In the genomic region with DNA sequence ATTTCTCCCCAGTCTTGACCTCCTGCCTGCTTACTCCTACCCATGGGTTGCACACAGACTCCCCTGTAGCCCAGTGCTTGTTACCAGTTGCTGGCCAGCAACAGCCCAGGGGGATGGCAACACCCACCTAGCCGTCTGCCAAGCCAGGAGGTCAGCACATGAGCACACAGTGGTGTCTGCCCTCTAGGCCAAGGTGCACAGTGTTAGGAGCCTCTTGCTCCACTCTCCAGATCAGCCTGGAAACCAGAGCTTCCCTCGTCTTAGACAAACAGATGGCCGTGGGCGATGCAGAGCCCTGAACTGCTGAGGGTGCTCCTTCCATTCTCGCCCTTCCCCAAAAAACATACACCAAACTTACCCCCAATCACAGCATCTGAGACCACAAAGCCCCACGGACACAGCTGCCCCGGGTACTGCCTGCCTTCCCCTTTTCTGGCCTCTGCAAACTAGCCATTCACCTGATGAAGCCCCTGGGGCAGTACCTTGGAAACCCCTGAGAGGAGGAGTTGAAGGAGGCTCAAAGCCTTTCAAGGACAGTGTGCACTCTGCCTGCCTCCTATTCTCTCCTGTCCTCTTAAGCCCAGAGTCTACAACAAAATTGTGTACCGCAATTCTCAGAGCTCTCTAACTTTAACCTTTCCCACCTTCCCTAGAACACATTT, we compare ENCODE assay signal across 1 cellular context.
TF ChIP-seq lines count a peak whose summit lies in the region.

No MANE protein-coding gene starts in this region.

TF ChIP-seq in HepG2, 621 proteins besides CTCF, POLR2A, EP300 and RAD21 (continued from another document and continues in another):
- TF ChIP-seq ZNF577 (CRISPR knock-in tag; IDR thresholded peaks at IDR 0.05; ENCODE audit: borderline replicate concordance, low read depth) (no peak), ZFP36 (IDR thresholded peaks at IDR 0.05; ENCODE audit: borderline replicate concordance, low read depth, low read length, partially characterized antibody) (no peak), MYPOP (CRISPR knock-in tag; IDR thresholded peaks at IDR 0.05) (no peak), ZBTB8A (CRISPR knock-in tag; IDR thresholded peaks at IDR 0.05; ENCODE audit: borderline replicate concordance, low read depth) (no peak), PLRG1 (conservative IDR thresholded peaks at IDR 0.05) (no peak), XBP1 (CRISPR knock-in tag; IDR thresholded peaks at IDR 0.05) (no peak), SP1 (IDR thresholded peaks at IDR 0.05) (no peak), SP1 (CRISPR knock-in tag; IDR thresholded peaks at IDR 0.05) (no peak), CEBPZ (IDR thresholded peaks at IDR 0.05; ENCODE audit: low read length) (no peak), ZNF292 (CRISPR knock-in tag; IDR thresholded peaks at IDR 0.05; ENCODE audit: borderline replicate concordance, low read depth) (peak; percentile 50; the same call in 1 of the 2 replicates), NR0B2 (CRISPR knock-in tag; IDR thresholded peaks at IDR 0.05) (no peak), ZBTB21 (CRISPR knock-in tag; IDR thresholded peaks at IDR 0.05) (no peak), KLF6 (CRISPR knock-in tag; IDR thresholded peaks at IDR 0.05) (no peak), RBM39 (IDR thresholded peaks at IDR 0.05; ENCODE audit: low read depth, low read length, poor library complexity, severe bottlenecking) (no peak), ZNF775 (CRISPR knock-in tag; IDR thresholded peaks at IDR 0.05; ENCODE audit: borderline replicate concordance) (no peak), XRCC5 (optimal IDR thresholded peaks at IDR 0.05; ENCODE audit: low read length) (no peak), SKIL (CRISPR knock-in tag; IDR thresholded peaks at IDR 0.05; ENCODE audit: borderline replicate concordance) (peak; percentile 37; the same call in 1 of the 2 replicates), NCOR1 (IDR thresholded peaks at IDR 0.05; ENCODE audit: borderline replicate concordance, low read length) (no peak), ZMAT3 (CRISPR knock-in tag; conservative IDR thresholded peaks at IDR 0.05) (no peak), ZZZ3 (CRISPR knock-in tag; IDR thresholded peaks at IDR 0.05; ENCODE audit: borderline replicate concordance) (no peak), AHDC1 (CRISPR knock-in tag; IDR thresholded peaks at IDR 0.05; ENCODE audit: borderline replicate concordance) (no peak), GTF3A (CRISPR knock-in tag; conservative IDR thresholded peaks at IDR 0.05) (no peak), DR1 (CRISPR knock-in tag; IDR thresholded peaks at IDR 0.05) (no peak), SATB2 (CRISPR knock-in tag; IDR thresholded peaks at IDR 0.05) (no peak), ZNF562 (CRISPR knock-in tag; IDR thresholded peaks at IDR 0.05; ENCODE audit: borderline replicate concordance) (no peak), ELF4 (CRISPR knock-in tag; IDR thresholded peaks at IDR 0.05; ENCODE audit: borderline replicate concordance) (no peak), ZNF563 (CRISPR knock-in tag; IDR thresholded peaks at IDR 0.05) (no peak), ZNF101 (CRISPR knock-in tag; IDR thresholded peaks at IDR 0.05; ENCODE audit: borderline replicate concordance, low read depth) (no peak), PHF5A (CRISPR knock-in tag; IDR thresholded peaks at IDR 0.05; ENCODE audit: low read depth, unreplicated experiment) (no peak), ZNF747 (CRISPR knock-in tag; IDR thresholded peaks at IDR 0.05; ENCODE audit: borderline replicate concordance) (no peak), KDM5B (CRISPR knock-in tag; IDR thresholded peaks at IDR 0.05; ENCODE audit: borderline replicate concordance) (no peak; the same call in 1 of the 2 replicates), HNRNPK (IDR thresholded peaks at IDR 0.05; ENCODE audit: low read depth, low read length, poor library complexity, severe bottlenecking) (no peak), ZNF841 (CRISPR knock-in tag; IDR thresholded peaks at IDR 0.05; ENCODE audit: borderline replicate concordance) (no peak), SSRP1 (CRISPR knock-in tag; IDR thresholded peaks at IDR 0.05) (no peak), FOXA3 (CRISPR knock-in tag; IDR thresholded peaks at IDR 0.05) (0 out of 2 replicates have a peak, but pooled peaks have one; percentile 11), ISL2 (CRISPR knock-in tag; IDR thresholded peaks at IDR 0.05) (no peak), ZNF619 (CRISPR knock-in tag; IDR thresholded peaks at IDR 0.05) (peak; percentile 43; the same call in 1 of the 2 replicates)
- TF ChIP-seq, protein P1, sequence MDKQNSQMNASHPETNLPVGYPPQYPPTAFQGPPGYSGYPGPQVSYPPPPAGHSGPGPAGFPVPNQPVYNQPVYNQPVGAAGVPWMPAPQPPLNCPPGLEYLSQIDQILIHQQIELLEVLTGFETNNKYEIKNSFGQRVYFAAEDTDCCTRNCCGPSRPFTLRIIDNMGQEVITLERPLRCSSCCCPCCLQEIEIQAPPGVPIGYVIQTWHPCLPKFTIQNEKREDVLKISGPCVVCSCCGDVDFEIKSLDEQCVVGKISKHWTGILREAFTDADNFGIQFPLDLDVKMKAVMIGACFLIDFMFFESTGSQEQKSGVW (CRISPR knock-in tag; IDR thresholded peaks at IDR 0.05; ENCODE audit: borderline replicate concordance), result no peak
- TF ChIP-seq, protein P2, sequence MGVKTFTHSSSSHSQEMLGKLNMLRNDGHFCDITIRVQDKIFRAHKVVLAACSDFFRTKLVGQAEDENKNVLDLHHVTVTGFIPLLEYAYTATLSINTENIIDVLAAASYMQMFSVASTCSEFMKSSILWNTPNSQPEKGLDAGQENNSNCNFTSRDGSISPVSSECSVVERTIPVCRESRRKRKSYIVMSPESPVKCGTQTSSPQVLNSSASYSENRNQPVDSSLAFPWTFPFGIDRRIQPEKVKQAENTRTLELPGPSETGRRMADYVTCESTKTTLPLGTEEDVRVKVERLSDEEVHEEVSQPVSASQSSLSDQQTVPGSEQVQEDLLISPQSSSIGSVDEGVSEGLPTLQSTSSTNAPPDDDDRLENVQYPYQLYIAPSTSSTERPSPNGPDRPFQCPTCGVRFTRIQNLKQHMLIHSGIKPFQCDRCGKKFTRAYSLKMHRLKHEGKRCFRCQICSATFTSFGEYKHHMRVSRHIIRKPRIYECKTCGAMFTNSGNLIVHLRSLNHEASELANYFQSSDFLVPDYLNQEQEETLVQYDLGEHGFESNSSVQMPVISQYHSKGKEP (CRISPR knock-in tag; IDR thresholded peaks at IDR 0.05), result no peak
- TF ChIP-seq, protein P3, sequence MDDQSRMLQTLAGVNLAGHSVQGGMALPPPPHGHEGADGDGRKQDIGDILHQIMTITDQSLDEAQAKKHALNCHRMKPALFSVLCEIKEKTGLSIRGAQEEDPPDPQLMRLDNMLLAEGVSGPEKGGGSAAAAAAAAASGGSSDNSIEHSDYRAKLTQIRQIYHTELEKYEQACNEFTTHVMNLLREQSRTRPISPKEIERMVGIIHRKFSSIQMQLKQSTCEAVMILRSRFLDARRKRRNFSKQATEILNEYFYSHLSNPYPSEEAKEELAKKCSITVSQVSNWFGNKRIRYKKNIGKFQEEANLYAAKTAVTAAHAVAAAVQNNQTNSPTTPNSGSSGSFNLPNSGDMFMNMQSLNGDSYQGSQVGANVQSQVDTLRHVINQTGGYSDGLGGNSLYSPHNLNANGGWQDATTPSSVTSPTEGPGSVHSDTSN (CRISPR knock-in tag; IDR thresholded peaks at IDR 0.05; ENCODE audit: borderline replicate concordance), result no peak
- TF ChIP-seq, protein P4, sequence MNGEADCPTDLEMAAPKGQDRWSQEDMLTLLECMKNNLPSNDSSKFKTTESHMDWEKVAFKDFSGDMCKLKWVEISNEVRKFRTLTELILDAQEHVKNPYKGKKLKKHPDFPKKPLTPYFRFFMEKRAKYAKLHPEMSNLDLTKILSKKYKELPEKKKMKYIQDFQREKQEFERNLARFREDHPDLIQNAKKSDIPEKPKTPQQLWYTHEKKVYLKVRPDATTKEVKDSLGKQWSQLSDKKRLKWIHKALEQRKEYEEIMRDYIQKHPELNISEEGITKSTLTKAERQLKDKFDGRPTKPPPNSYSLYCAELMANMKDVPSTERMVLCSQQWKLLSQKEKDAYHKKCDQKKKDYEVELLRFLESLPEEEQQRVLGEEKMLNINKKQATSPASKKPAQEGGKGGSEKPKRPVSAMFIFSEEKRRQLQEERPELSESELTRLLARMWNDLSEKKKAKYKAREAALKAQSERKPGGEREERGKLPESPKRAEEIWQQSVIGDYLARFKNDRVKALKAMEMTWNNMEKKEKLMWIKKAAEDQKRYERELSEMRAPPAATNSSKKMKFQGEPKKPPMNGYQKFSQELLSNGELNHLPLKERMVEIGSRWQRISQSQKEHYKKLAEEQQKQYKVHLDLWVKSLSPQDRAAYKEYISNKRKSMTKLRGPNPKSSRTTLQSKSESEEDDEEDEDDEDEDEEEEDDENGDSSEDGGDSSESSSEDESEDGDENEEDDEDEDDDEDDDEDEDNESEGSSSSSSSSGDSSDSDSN (CRISPR knock-in tag; IDR thresholded peaks at IDR 0.05), result peak; percentile 47
